Comparison of ENCODE assay signal across 1 cellular context in the genomic region with DNA sequence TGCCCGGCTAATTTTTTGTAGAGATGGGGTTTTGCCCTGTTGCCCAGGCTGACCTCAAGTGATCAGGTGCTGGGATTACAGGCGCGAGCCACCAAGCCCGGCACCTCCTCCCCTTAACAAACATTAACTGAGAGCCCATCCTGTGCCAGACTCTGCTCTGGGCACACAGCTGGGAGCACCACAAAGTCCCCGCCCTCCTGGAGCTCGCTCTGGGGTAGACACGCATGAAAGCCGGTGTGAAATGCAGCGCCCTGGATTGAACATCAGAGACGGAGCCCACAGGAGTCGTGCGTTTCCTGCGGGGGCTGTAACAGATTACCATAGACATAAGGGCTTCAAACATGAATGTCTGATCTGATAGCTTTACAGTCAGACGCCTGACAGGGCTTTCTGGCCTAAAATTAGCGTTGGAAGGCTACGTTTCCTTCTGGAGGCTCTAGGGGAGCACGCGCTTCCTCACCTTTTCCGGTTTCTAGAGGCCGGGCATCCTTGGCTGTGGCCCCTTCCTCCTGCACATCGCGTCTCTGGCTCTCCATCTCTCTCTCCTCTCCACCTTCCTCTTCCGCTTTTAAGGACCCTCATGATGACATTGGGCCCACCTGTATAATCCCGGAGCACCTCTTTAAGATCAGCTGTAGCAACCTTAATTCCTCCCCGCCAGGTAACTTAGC.
TF ChIP-seq lines count a peak whose summit lies in the region.

No MANE protein-coding gene starts in this region.

TF ChIP-seq in SK-N-SH, 30 proteins besides CTCF, POLR2A, EP300 and RAD21 (continued from another document):
- TF ChIP-seq, protein P1, sequence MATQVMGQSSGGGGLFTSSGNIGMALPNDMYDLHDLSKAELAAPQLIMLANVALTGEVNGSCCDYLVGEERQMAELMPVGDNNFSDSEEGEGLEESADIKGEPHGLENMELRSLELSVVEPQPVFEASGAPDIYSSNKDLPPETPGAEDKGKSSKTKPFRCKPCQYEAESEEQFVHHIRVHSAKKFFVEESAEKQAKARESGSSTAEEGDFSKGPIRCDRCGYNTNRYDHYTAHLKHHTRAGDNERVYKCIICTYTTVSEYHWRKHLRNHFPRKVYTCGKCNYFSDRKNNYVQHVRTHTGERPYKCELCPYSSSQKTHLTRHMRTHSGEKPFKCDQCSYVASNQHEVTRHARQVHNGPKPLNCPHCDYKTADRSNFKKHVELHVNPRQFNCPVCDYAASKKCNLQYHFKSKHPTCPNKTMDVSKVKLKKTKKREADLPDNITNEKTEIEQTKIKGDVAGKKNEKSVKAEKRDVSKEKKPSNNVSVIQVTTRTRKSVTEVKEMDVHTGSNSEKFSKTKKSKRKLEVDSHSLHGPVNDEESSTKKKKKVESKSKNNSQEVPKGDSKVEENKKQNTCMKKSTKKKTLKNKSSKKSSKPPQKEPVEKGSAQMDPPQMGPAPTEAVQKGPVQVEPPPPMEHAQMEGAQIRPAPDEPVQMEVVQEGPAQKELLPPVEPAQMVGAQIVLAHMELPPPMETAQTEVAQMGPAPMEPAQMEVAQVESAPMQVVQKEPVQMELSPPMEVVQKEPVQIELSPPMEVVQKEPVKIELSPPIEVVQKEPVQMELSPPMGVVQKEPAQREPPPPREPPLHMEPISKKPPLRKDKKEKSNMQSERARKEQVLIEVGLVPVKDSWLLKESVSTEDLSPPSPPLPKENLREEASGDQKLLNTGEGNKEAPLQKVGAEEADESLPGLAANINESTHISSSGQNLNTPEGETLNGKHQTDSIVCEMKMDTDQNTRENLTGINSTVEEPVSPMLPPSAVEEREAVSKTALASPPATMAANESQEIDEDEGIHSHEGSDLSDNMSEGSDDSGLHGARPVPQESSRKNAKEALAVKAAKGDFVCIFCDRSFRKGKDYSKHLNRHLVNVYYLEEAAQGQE (IDR thresholded peaks at IDR 0.05; ENCODE audit: low read depth, low read length), result no peak
- TF ChIP-seq ELF1 (IDR thresholded peaks at IDR 0.05) (no peak), NFIC (IDR thresholded peaks at IDR 0.05; ENCODE audit: borderline replicate concordance) (no peak), MEF2A (IDR thresholded peaks at IDR 0.05; ENCODE audit: borderline replicate concordance, low read depth) (no peak), EZH2phosphoT487 (IDR thresholded peaks at IDR 0.05; ENCODE audit: borderline replicate concordance, low read depth) (no peak)
- TF ChIP-seq, protein P2, sequence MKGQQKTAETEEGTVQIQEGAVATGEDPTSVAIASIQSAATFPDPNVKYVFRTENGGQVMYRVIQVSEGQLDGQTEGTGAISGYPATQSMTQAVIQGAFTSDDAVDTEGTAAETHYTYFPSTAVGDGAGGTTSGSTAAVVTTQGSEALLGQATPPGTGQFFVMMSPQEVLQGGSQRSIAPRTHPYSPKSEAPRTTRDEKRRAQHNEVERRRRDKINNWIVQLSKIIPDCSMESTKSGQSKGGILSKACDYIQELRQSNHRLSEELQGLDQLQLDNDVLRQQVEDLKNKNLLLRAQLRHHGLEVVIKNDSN (IDR thresholded peaks at IDR 0.05; ENCODE audit: borderline replicate concordance, low read depth), result no peak
TF ChIP-seq in SK-N-SH: peak in this region for 0.
